Comparison of ENCODE assay signal across 13 cellular contexts in genomic region chr6:166952122-166952521, GRCh38. TPM values are rescaled to one million over a fixed set of nuclear protein-coding genes. Genes with fewer than 3 reads are reported as not detected.
DNase-seq lines count a peak whose midpoint lies in the region; ATAC-seq, FAIRE-seq and TF ChIP-seq lines count a peak whose summit lies in the region.
"Had no signal": no experiment of that assay in that cellular context is flagged by ENCODE, and none has a peak within 500 bp of the region (broad histone marks: within the 10 kb centered on the region; RNA-seq: fewer than 3 reads in every experiment).

No MANE protein-coding gene starts in this region.

- CTCF ChIA-PET in HepG2 (lab: Yijun Ruan, JAX; ENCODE audit: low intra/inter-chr PET ratio, low total read pairs), result interaction anchor here (2.0 kb wide), 1 partner anchor 165 kb away, joined by 15 read pairs; no protein-coding TSS in a partner anchor

- H3K79me2 ChIP-seq in HepG2 (ENCODE audit: insufficient read depth, low read length) (peaks cover 56% of the 10 kb centered on the region), trophoblast cell (ENCODE audit: control insufficient read depth, insufficient read depth, low read length, poor library complexity) (peaks cover 4% of the 10 kb centered on the region)

- H2BK5ac ChIP-seq in trophoblast cell (ENCODE audit: low read depth, low read length, poor library complexity), result no peak overlapping the region

- in situ Hi-C loops in HepG2 (cut with HindIII; ENCODE audit: extremely low pct_ligation_motif_present, low pct_unique_long_range_greater_than_20kb), result no loop called here

- no peak overlapping the region for H3K14ac ChIP-seq in trophoblast cell (ENCODE audit: low read length)

- TF ChIP-seq RAD21 in HepG2 (CRISPR knock-in tag; IDR thresholded peaks at IDR 0.05), result no peak

- TF ChIP-seq EP300 in HepG2 (IDR thresholded peaks at IDR 0.05; ENCODE audit: low read depth in 2 of 2, low read length in 2 of 2) (no peak), HepG2 (CRISPR knock-in tag; IDR thresholded peaks at IDR 0.05; ENCODE audit: borderline replicate concordance) (no peak)

- BruUV-seq in HepG2 (replicated peaks; lab: Mats Ljungman, UMichigan), result no TSS peak

- no peak overlapping the region for H4K91ac ChIP-seq in trophoblast cell (ENCODE audit: low read depth, low read length)

- TF ChIP-seq POLR2A in HepG2 (IDR thresholded peaks at IDR 0.05; ENCODE audit: insufficient read depth in 1 of 2, low read depth in 2 of 2, low read length in 2 of 2), result no peak
- no peak for TF ChIP-seq POLR2A in right lobe of liver (IDR thresholded peaks at IDR 0.05)

- DNase-seq in HepG2 (ENCODE audit: low spot score), result no peak
- DNase-seq in right lobe of liver, result no peak
- DNase-seq in T-helper 9 cell, result peak; percentile 17
- peak; percentile 4 for DNase-seq in activated naive CD8-positive, alpha-beta T cell treated with anti-CD3 and anti-CD28 coated beads, Interleukin-2, amount 50 U/mL, for 24 hours
- DNase-seq in stimulated activated naive CD4-positive, alpha-beta T cell treated with Interleukin-2 at 50 U/mL for 16 hours (lab: John Stamatoyannopoulos, UW), result peak; percentile 26
- DNase-seq in NCI-H2227 (lab: John Stamatoyannopoulos, UW; ENCODE audit: unreplicated experiment), result no peak
- no peak for DNase-seq in trophoblast cell

- no peak for ATAC-seq in HepG2
- ATAC-seq in right lobe of liver, result no peak
- ATAC-seq in activated naive CD8-positive, alpha-beta T cell treated with anti-CD3 and anti-CD28 coated beads, Interleukin-2, amount 50 U/mL, for 24 hours, result no peak
- ATAC-seq in HG02571 (IDR thresholded peaks at IDR 0.05; ENCODE audit: unreplicated experiment), result no peak

- intact Hi-C loops in HepG2 (cut with micrococcal nuclease; ENCODE audit: unreplicated experiment), result no loop called here
- intact Hi-C loops in right lobe of liver (cut with DNase I), result no loop called here

- H4K8ac ChIP-seq in trophoblast cell (ENCODE audit: low read depth, low read length), result no peak overlapping the region

- H3K36me3 Mint-ChIP-seq in activated naive CD8-positive, alpha-beta T cell treated with anti-CD3 and anti-CD28 coated beads, Interleukin-2, amount 50 U/mL, for 24 hours (ENCODE audit: low read depth), result peaks cover 21% of the 10 kb centered on the region

- peaks cover 65% of the 10 kb centered on the region for H3K4me1 ChIP-seq in HepG2 (ENCODE audit: insufficient read depth, low read length)
- peaks cover 0 to 3% (median 0%) of the 10 kb centered on the region in 4 donors for H3K4me1 ChIP-seq in right lobe of liver
- peaks cover 7 to 12% of the 10 kb centered on the region in 2 experiments for H3K4me1 ChIP-seq in trophoblast cell (ENCODE audit: control insufficient read depth in 1 of 2, insufficient read depth in 2 of 2, low read length in 2 of 2)

- H3K18ac ChIP-seq in trophoblast cell (ENCODE audit: low read length), result no peak overlapping the region

- no peak for FAIRE-seq in HepG2 (lab: Jason Lieb, UNC)
- FAIRE-seq: endometrium, GM12892, islet of Langerhans, TTC549 had no signal

- no peaks in the 10 kb centered on the region for H3K9me3 Mint-ChIP-seq in activated naive CD8-positive, alpha-beta T cell treated with anti-CD3 and anti-CD28 coated beads, Interleukin-2, amount 50 U/mL, for 24 hours

- 93% methylated on average over 6 of the region's 12 CpGs for WGBS in HepG2 (ENCODE audit: low lambda C conversion rate)
- 85% methylated on average over 2 of the region's 12 CpGs for WGBS in right lobe of liver (ENCODE audit: insufficient coverage, low coverage, low lambda C conversion rate, missing lambda C conversion rate)
- whole genome bisulfite sequencing in trophoblast cell (ENCODE audit: extremely low coverage, insufficient coverage, insufficient read length), result no CpG with 5 or more reads among the region's 12 CpGs

- no peaks in the 10 kb centered on the region for H3K27me3 Mint-ChIP-seq in activated naive CD8-positive, alpha-beta T cell treated with anti-CD3 and anti-CD28 coated beads, Interleukin-2, amount 50 U/mL, for 24 hours

- H3K4me1 Mint-ChIP-seq in activated naive CD8-positive, alpha-beta T cell treated with anti-CD3 and anti-CD28 coated beads, Interleukin-2, amount 50 U/mL, for 24 hours, result peaks cover 58% of the 10 kb centered on the region

- POLR2A ChIA-PET in HepG2 (lab: Yijun Ruan, JAX), result no interaction called here

- peak overlapping the region; percentile 90; the same call in 1 of the 2 replicates for H3K4me2 ChIP-seq in HepG2 (ENCODE audit: low read depth, low read length)
- H3K4me2 ChIP-seq in trophoblast cell (ENCODE audit: low read length), result no peak overlapping the region

- H4K12ac ChIP-seq in trophoblast cell (ENCODE audit: low read depth, low read length), result no peak overlapping the region

- peak overlapping the region; percentile 76 for H3K27ac Mint-ChIP-seq in activated naive CD8-positive, alpha-beta T cell treated with anti-CD3 and anti-CD28 coated beads, Interleukin-2, amount 50 U/mL, for 24 hours

- peaks cover 4% of the 10 kb centered on the region for H3K79me1 ChIP-seq in trophoblast cell (ENCODE audit: low read length)

- H3K9me3 ChIP-seq in HepG2 (ENCODE audit: low read length) (no peaks in the 10 kb centered on the region), right lobe of liver (no peaks in the 10 kb centered on the region), trophoblast cell (ENCODE audit: insufficient read depth, low read depth, low read length) (peaks cover 7% of the 10 kb centered on the region)
- H3K9me3 ChIP-seq: vagina had no signal

- no peak overlapping the region for H3K4me3 Mint-ChIP-seq in activated naive CD8-positive, alpha-beta T cell treated with anti-CD3 and anti-CD28 coated beads, Interleukin-2, amount 50 U/mL, for 24 hours

- H2AK5ac ChIP-seq in trophoblast cell (ENCODE audit: low read length), result no peak overlapping the region

- H2AFZ ChIP-seq in HepG2 (ENCODE audit: low read length), result no peak overlapping the region
- H2AFZ ChIP-seq in trophoblast cell (ENCODE audit: insufficient read depth, low read length, poor library complexity), result no peak overlapping the region

- TF ChIP-seq CTCF in HepG2 (CRISPR knock-in tag; IDR thresholded peaks at IDR 0.05) (no peak), right lobe of liver (IDR thresholded peaks at IDR 0.05) (no peak)

- H3K9ac ChIP-seq in HepG2 (ENCODE audit: insufficient read depth, low read depth, low read length) (no peak overlapping the region), trophoblast cell (ENCODE audit: low read length) (no peak overlapping the region)

- H2BK120ac ChIP-seq in trophoblast cell (ENCODE audit: insufficient read depth, low read length, poor library complexity), result no peak overlapping the region

- no peak overlapping the region for H3K23ac ChIP-seq in trophoblast cell (ENCODE audit: low read length)

- H3K27ac ChIP-seq in HepG2 (ENCODE audit: extremely low read length, insufficient read depth, low read length) (no peak overlapping the region), right lobe of liver (no peak overlapping the region), trophoblast cell (ENCODE audit: low read depth, low read length) (no peak overlapping the region)
- H3K27ac ChIP-seq: vagina had no signal

- peaks cover 66% of the 10 kb centered on the region for H4K20me1 ChIP-seq in HepG2 (ENCODE audit: insufficient read depth, low read length)

- H3K4me3 ChIP-seq in HepG2 (replicated peaks in 1 of 3; ENCODE audit: insufficient read depth in 1 of 3, low read depth in 2 of 3, low read length in 3 of 3) (no peak overlapping the region), right lobe of liver (no peak overlapping the region), trophoblast cell (ENCODE audit: low read depth, low read length) (no peak overlapping the region)
- H3K4me3 ChIP-seq: vagina had no signal

- no peak overlapping the region for H3K4ac ChIP-seq in trophoblast cell (ENCODE audit: low read depth, low read length)

- H2BK12ac ChIP-seq in trophoblast cell (ENCODE audit: low read length), result no peak overlapping the region

- no peaks in the 10 kb centered on the region; a peak in 1 of 5 replicates for H3K27me3 ChIP-seq in HepG2 (ENCODE audit: control insufficient read depth in 1 of 2, insufficient read depth in 2 of 2, low read length in 2 of 2)
- no peaks in the 10 kb centered on the region for H3K27me3 ChIP-seq in right lobe of liver
- no peaks in the 10 kb centered on the region for H3K27me3 ChIP-seq in trophoblast cell (ENCODE audit: insufficient read depth, low read length)
- H3K27me3 ChIP-seq: vagina had no signal

- H3K36me3 ChIP-seq in HepG2 (replicated peaks in 1 of 2; ENCODE audit: control insufficient read depth in 1 of 2, insufficient read depth in 2 of 2, low read length in 2 of 2) (peaks cover 25 to 64% of the 10 kb centered on the region in 2 experiments), right lobe of liver (peaks cover 0 to 3% (median 0%) of the 10 kb centered on the region in 4 donors), trophoblast cell (ENCODE audit: control insufficient read depth in 1 of 2, insufficient read depth in 2 of 2, low read length in 2 of 2) (peaks cover 2 to 3% of the 10 kb centered on the region in 2 experiments)

RNA-seq across cellular contexts. Expression of gene RNASET2, which starts 4.2 kb away (rescaled TPM):
- total RNA-seq in HepG2 (2016; rRNA removed; fragmentation: Illumina TruSeq; extraction: Trizol) (22.4 and 44.6 TPM in 2 replicates), right lobe of liver (10 to 100 TPM; 21.7 to 48.4 (median 30.8) TPM)
- total RNA-seq in HepG2 (2016; cell fraction: cytosol; rRNA removed; fragmentation: Illumina TruSeq; extraction: Trizol; ENCODE audit: low read depth), result 26.9 and 41.2 TPM in 2 replicates
- 25.4 and 45.4 TPM in 2 replicates for total RNA-seq in HepG2 (2016; cell fraction: insoluble cytoplasmic fraction; rRNA removed; fragmentation: Illumina TruSeq; extraction: Trizol)
- 24.1 and 38.2 TPM in 2 replicates for total RNA-seq in HepG2 (2016; cell fraction: membrane; rRNA removed; fragmentation: Illumina TruSeq; extraction: Trizol)
- total RNA-seq in HepG2 (2016; cell fraction: nucleus; rRNA removed; fragmentation: Illumina TruSeq; extraction: Trizol), result 30.2 and 32.0 TPM in 2 replicates
- 597 and 696 TPM in 2 replicates for polyA plus RNA-seq in HepG2 (2011; rRNA removed)
- polyA plus RNA-seq in HepG2 (2011; cell fraction: cytosol; rRNA removed), result 456 and 545 TPM in 2 replicates
- polyA plus RNA-seq in HepG2 (2011; cell fraction: nucleus; rRNA removed), result 515 and 552 TPM in 2 replicates
- 446 and 587 TPM in 2 replicates for polyA plus RNA-seq in HepG2 (2012)
- polyA plus RNA-seq in HepG2 (2016; cell fraction: cytosol; fragmentation: Illumina TruSeq; extraction: Trizol; ENCODE audit: low read depth), result 21.3 and 41.6 TPM in 2 replicates
- 26.6 and 27.0 TPM in 2 replicates for polyA plus RNA-seq in HepG2 (2016; cell fraction: insoluble cytoplasmic fraction; fragmentation: Illumina TruSeq; extraction: Trizol; ENCODE audit: low read depth)
- 23.6 and 34.9 TPM in 2 replicates for polyA plus RNA-seq in HepG2 (2016; cell fraction: membrane; fragmentation: Illumina TruSeq; extraction: Trizol; ENCODE audit: low read depth)
- polyA plus RNA-seq in HepG2 (2016; cell fraction: nucleus; fragmentation: Illumina TruSeq; extraction: Trizol; ENCODE audit: insufficient read depth, low read depth), result 68.7 and 69.0 TPM in 2 replicates
- 4.7 and 104 TPM in 2 replicates for polyA minus RNA-seq in HepG2 (2011; rRNA and poly(A)+ RNA removed; ENCODE audit: low replicate concordance)
- polyA minus RNA-seq in HepG2 (2011; cell fraction: cytosol; rRNA and poly(A)+ RNA removed), result 149 and 185 TPM in 2 replicates
- polyA minus RNA-seq in HepG2 (2011; cell fraction: nucleus; rRNA and poly(A)+ RNA removed), result 159 and 184 TPM in 2 replicates
- 10.8 and 11.8 TPM in 2 replicates for polyA plus RNA-seq in trophoblast cell (2013)

RNA-seq across cellular contexts. Expression of gene CEP43, which starts 47.1 kb away (rescaled TPM):
- total RNA-seq in HepG2 (2016; rRNA removed; fragmentation: Illumina TruSeq; extraction: Trizol) (73.9 and 88.4 TPM in 2 replicates), right lobe of liver (10 to 100 TPM; 11.7 to 23.5 (median 19.7) TPM)
- total RNA-seq in HepG2 (2016; cell fraction: cytosol; rRNA removed; fragmentation: Illumina TruSeq; extraction: Trizol; ENCODE audit: low read depth), result 84.7 and 89.7 TPM in 2 replicates
- 68.4 and 95.5 TPM in 2 replicates for total RNA-seq in HepG2 (2016; cell fraction: insoluble cytoplasmic fraction; rRNA removed; fragmentation: Illumina TruSeq; extraction: Trizol)
- total RNA-seq in HepG2 (2016; cell fraction: membrane; rRNA removed; fragmentation: Illumina TruSeq; extraction: Trizol), result 46.9 and 49.2 TPM in 2 replicates
- total RNA-seq in HepG2 (2016; cell fraction: nucleus; rRNA removed; fragmentation: Illumina TruSeq; extraction: Trizol), result 62.5 and 63.7 TPM in 2 replicates
- 20.7 and 29.3 TPM in 2 replicates for polyA plus RNA-seq in HepG2 (2011; rRNA removed)
- 8.6 and 10.8 TPM in 2 replicates for polyA plus RNA-seq in HepG2 (2011; cell fraction: cytosol; rRNA removed)
- 39.4 and 43.9 TPM in 2 replicates for polyA plus RNA-seq in HepG2 (2011; cell fraction: nucleus; rRNA removed)
- 15.0 and 26.1 TPM in 2 replicates for polyA plus RNA-seq in HepG2 (2012)
- polyA plus RNA-seq in HepG2 (2016; cell fraction: cytosol; fragmentation: Illumina TruSeq; extraction: Trizol; ENCODE audit: low read depth), result 15.3 and 16.0 TPM in 2 replicates
- polyA plus RNA-seq in HepG2 (2016; cell fraction: insoluble cytoplasmic fraction; fragmentation: Illumina TruSeq; extraction: Trizol; ENCODE audit: low read depth), result 90.9 and 96.9 TPM in 2 replicates
- 23.9 and 25.0 TPM in 2 replicates for polyA plus RNA-seq in HepG2 (2016; cell fraction: membrane; fragmentation: Illumina TruSeq; extraction: Trizol; ENCODE audit: low read depth)
- 111 and 119 TPM in 2 replicates for polyA plus RNA-seq in HepG2 (2016; cell fraction: nucleus; fragmentation: Illumina TruSeq; extraction: Trizol; ENCODE audit: insufficient read depth, low read depth)
- 4.7 and 5.1 TPM in 2 replicates for polyA minus RNA-seq in HepG2 (2011; rRNA and poly(A)+ RNA removed; ENCODE audit: low replicate concordance)
- 15.3 and 20.4 TPM in 2 replicates for polyA minus RNA-seq in HepG2 (2011; cell fraction: cytosol; rRNA and poly(A)+ RNA removed)
- 42.8 and 56.1 TPM in 2 replicates for polyA minus RNA-seq in HepG2 (2011; cell fraction: nucleus; rRNA and poly(A)+ RNA removed)
- 12.1 and 12.8 TPM in 2 replicates for polyA plus RNA-seq in trophoblast cell (2013)

Comparison
In these comparisons a context has a peak if more than half of its experiments do, and no peak if none do; other contexts are left out.
1. DNase-seq: peak in T-helper 9 cell (single experiment), activated naive CD8-positive, alpha-beta T cell treated with anti-CD3 and anti-CD28 coated beads, Interleukin-2, amount 50 U/mL, for 24 hours (single experiment) and stimulated activated naive CD4-positive, alpha-beta T cell treated with Interleukin-2 at 50 U/mL for 16 hours (single experiment); none in HepG2 (single experiment), right lobe of liver (0 of 3), NCI-H2227 (single experiment) and trophoblast cell (0 of 2).